17 cellular contexts compared by ENCODE assay signal in genomic region chr2:9441556-9441955, GRCh38. TPM values are rescaled to one million over a fixed set of nuclear protein-coding genes. Genes with fewer than 3 reads are reported as not detected.
DNase-seq lines count a peak whose midpoint lies in the region; ATAC-seq and TF ChIP-seq lines count a peak whose summit lies in the region.
"Had no signal": no experiment of that assay in that cellular context is flagged by ENCODE, and none has a peak within 500 bp of the region (broad histone marks: within the 10 kb centered on the region; RNA-seq: fewer than 3 reads in every experiment).

No MANE protein-coding gene starts in this region.

- H2BK12ac ChIP-seq in mesenchymal stem cell (ENCODE audit: low read length in 2 of 2), result no peak overlapping the region

- H2BK120ac ChIP-seq in IMR-90 (ENCODE audit: low read depth, low read length) (no peak overlapping the region; the same call in 1 of the 2 replicates), mesenchymal stem cell (ENCODE audit: low read depth, low read length) (no peak overlapping the region)

- no peaks in the 10 kb centered on the region for H3K27me3 ChIP-seq in IMR-90 (ENCODE audit: control insufficient read depth, insufficient read depth, low read length)
- no peaks in the 10 kb centered on the region for H3K27me3 ChIP-seq in dorsolateral prefrontal cortex
- no peaks in the 10 kb centered on the region for H3K27me3 ChIP-seq in mesenchymal stem cell (ENCODE audit: control insufficient read depth in 1 of 2, insufficient read depth in 1 of 2, low read length in 2 of 2)
- no peaks in the 10 kb centered on the region for H3K27me3 ChIP-seq in ovary

- H3K18ac ChIP-seq in IMR-90 (ENCODE audit: low read depth, low read length) (peak overlapping the region; percentile 81; the same call in 1 of the 2 replicates), mesenchymal stem cell (ENCODE audit: low read depth in 1 of 2, low read length in 2 of 2) (no peak overlapping the region)

- H3K4ac ChIP-seq in IMR-90 (ENCODE audit: low read depth, low read length), result peak overlapping the region; percentile 24; the same call in 1 of the 2 replicates
- no peak overlapping the region for H3K4ac ChIP-seq in mesenchymal stem cell (ENCODE audit: low read depth in 1 of 2, low read length in 2 of 2)

- peak overlapping the region in 1 of 2 experiments; percentile 66; a peak in 2 of 4 replicates for H4K8ac ChIP-seq in IMR-90 (ENCODE audit: low read depth in 2 of 2, low read length in 2 of 2)
- H4K8ac ChIP-seq in mesenchymal stem cell (ENCODE audit: low read length), result no peak overlapping the region

- peak overlapping the region; percentile 85 for H4K5ac ChIP-seq in IMR-90 (ENCODE audit: low read depth, low read length)

- intact Hi-C loops in IMR-90 (cut with micrococcal nuclease) (no loop called here), dorsolateral prefrontal cortex (cut with DNase I) (no loop called here), ovary (cut with DNase I) (no loop called here)

- peaks cover 11% of the 10 kb centered on the region for H3K4me1 ChIP-seq in IMR-90 (ENCODE audit: control insufficient read depth, insufficient read depth, low read length)
- H3K4me1 ChIP-seq in mesenchymal stem cell (ENCODE audit: control insufficient read depth, insufficient read depth, low read depth, low read length), result no peaks in the 10 kb centered on the region
- no peaks in the 10 kb centered on the region for H3K4me1 ChIP-seq in ovary (ENCODE audit: insufficient read depth)

- peak overlapping the region; percentile 83 for H2AK5ac ChIP-seq in IMR-90 (ENCODE audit: low read depth, low read length)
- no peak overlapping the region for H2AK5ac ChIP-seq in mesenchymal stem cell (ENCODE audit: low read length, severe bottlenecking)

- H2AFZ ChIP-seq in IMR-90 (replicated peaks; ENCODE audit: low read length, poor library complexity) (no peak overlapping the region), mesenchymal stem cell (ENCODE audit: low read depth, low read length) (no peak overlapping the region)

- no peak for TF ChIP-seq RAD21 in IMR-90 (IDR thresholded peaks at IDR 0.05; ENCODE audit: low read length)

- H3K4me3 ChIP-seq in IMR-90 (ENCODE audit: insufficient read depth, low read depth, low read length) (no peak overlapping the region), dorsolateral prefrontal cortex (peak overlapping the region in 1 of 59 donors; percentile 32), mesenchymal stem cell (ENCODE audit: insufficient read depth in 1 of 2, low read depth in 1 of 2, low read length in 2 of 2) (no peak overlapping the region), ovary (no peak overlapping the region)
- H3K4me3 ChIP-seq: GM12878 had no signal

- H3K79me1 ChIP-seq in IMR-90 (ENCODE audit: low read depth in 1 of 2, low read length in 2 of 2), result peaks cover 4 to 6% of the 10 kb centered on the region in 2 experiments; a peak in 3 of 4 replicates
- H3K79me1 ChIP-seq in mesenchymal stem cell (replicated peaks; ENCODE audit: low read length, poor library complexity, severe bottlenecking), result no peaks in the 10 kb centered on the region

- H3K4me2 ChIP-seq in IMR-90 (ENCODE audit: low read depth, low read length) (peak overlapping the region; percentile 52), mesenchymal stem cell (ENCODE audit: low read length, poor library complexity, severe bottlenecking) (no peak overlapping the region)

- CTCF ChIA-PET in IMR-90 (lab: Yijun Ruan, JAX), result interaction anchor here (1.3 to 1.6 kb wide), 2 partner anchors 10 to 14 kb away, joined by 3 to 5 read pairs; no protein-coding TSS in a partner anchor

- in situ Hi-C loops in IMR-90 (cut with MboI; ENCODE audit: low sequenced_read_pairs), result no loop called here

- peak overlapping the region; percentile 28; the same call in 1 of the 2 replicates for H3K56ac ChIP-seq in IMR-90 (ENCODE audit: extremely low read depth, insufficient read depth, low read length)

- H3K23ac ChIP-seq in IMR-90 (ENCODE audit: low read depth, low read length) (peak overlapping the region; percentile 31; the same call in 1 of the 2 replicates), mesenchymal stem cell (ENCODE audit: low read length in 2 of 2) (no peak overlapping the region)

- H2BK15ac ChIP-seq in IMR-90 (ENCODE audit: low read depth, low read length) (peak overlapping the region; percentile 80; the same call in 1 of the 3 replicates), mesenchymal stem cell (ENCODE audit: low read depth, poor library complexity, severe bottlenecking) (no peak overlapping the region)

- peak; percentile 39 for ATAC-seq in IMR-90 (ENCODE audit: low read depth)
- no peak for ATAC-seq in GM18502 (IDR thresholded peaks at IDR 0.05; ENCODE audit: poor library complexity, unreplicated experiment)
- no peak for ATAC-seq in esophagus mucosa
- ATAC-seq: GM12878, Panc1 had no signal

- POLR2A ChIA-PET in IMR-90 (lab: Charles Lee; ENCODE audit: unreplicated experiment), result interaction anchor here (0.6 to 0.9 kb wide), 2 partner anchors 10 to 18 kb away, joined by 4 to 5 read pairs; partner anchors contain the start of gene ITGB1BP1

- TF ChIP-seq POLR2A in IMR-90 (IDR thresholded peaks at IDR 0.05; ENCODE audit: low read depth, low read length) (no peak), ovary (IDR thresholded peaks at IDR 0.05) (no peak)

- TF ChIP-seq EP300 in ovary (IDR thresholded peaks at IDR 0.05), result no peak

- peaks cover 7% of the 10 kb centered on the region; the same call in 1 of the 2 replicates for H3K9me1 ChIP-seq in IMR-90 (ENCODE audit: insufficient read depth, low read length)

- H3K36me3 ChIP-seq in IMR-90 (ENCODE audit: control insufficient read depth, insufficient read depth, low read length) (peaks cover 21% of the 10 kb centered on the region), mesenchymal stem cell (ENCODE audit: control insufficient read depth in 1 of 2, insufficient read depth in 2 of 2, low read depth in 1 of 2, low read length in 2 of 2) (peaks cover 27 to 76% of the 10 kb centered on the region in 2 experiments), ovary (no peaks in the 10 kb centered on the region)

- H2BK5ac ChIP-seq in IMR-90 (ENCODE audit: low read depth, low read length, poor library complexity, severe bottlenecking), result peak overlapping the region; percentile 89
- no peak overlapping the region for H2BK5ac ChIP-seq in mesenchymal stem cell (ENCODE audit: low read depth, low read length, poor library complexity, severe bottlenecking)

- no peaks in the 10 kb centered on the region for H3K9me3 ChIP-seq in IMR-90 (ENCODE audit: control insufficient read depth, insufficient read depth, low read length)
- no peaks in the 10 kb centered on the region for H3K9me3 ChIP-seq in mesenchymal stem cell (ENCODE audit: control insufficient read depth, low read length)
- no peaks in the 10 kb centered on the region for H3K9me3 ChIP-seq in ovary

- TF ChIP-seq CTCF in IMR-90 (conservative IDR thresholded peaks at IDR 0.05; ENCODE audit: low read depth, low read length) (no peak), dorsolateral prefrontal cortex (IDR thresholded peaks at IDR 0.05 in 54 of 56, conservative IDR thresholded peaks at IDR 0.05 in 2 of 56; ENCODE audit: low read depth in 1 of 56, partially characterized antibody in 56 of 56) (no peak), ovary (IDR thresholded peaks at IDR 0.05) (no peak)

- H4K91ac ChIP-seq in IMR-90 (ENCODE audit: insufficient read depth, low read depth, low read length) (peak overlapping the region; percentile 42; the same call in 1 of the 2 replicates), mesenchymal stem cell (ENCODE audit: low read length) (no peak overlapping the region)

- no peak overlapping the region for H2AK9ac ChIP-seq in IMR-90 (replicated peaks; ENCODE audit: low read depth, low read length, poor library complexity)

- 0 out of 2 replicates have a peak overlapping the region, but pooled peaks have one; percentile 1 for H3K14ac ChIP-seq in IMR-90 (replicated peaks; ENCODE audit: low read depth, low read length)
- H3K14ac ChIP-seq in mesenchymal stem cell (ENCODE audit: low read length in 2 of 2), result no peak overlapping the region

- H3K27ac ChIP-seq in IMR-90 (ENCODE audit: insufficient read depth, low read length), result peak overlapping the region; percentile 91
- peak overlapping the region in 54 of 59 donors; percentile 10 to 86 (median 67) for H3K27ac ChIP-seq in dorsolateral prefrontal cortex
- no peak overlapping the region for H3K27ac ChIP-seq in mesenchymal stem cell (ENCODE audit: low read length, poor library complexity, severe bottlenecking)
- peak overlapping the region; percentile 53 for H3K27ac ChIP-seq in substantia nigra (ENCODE audit: low read depth, low read length, poor library complexity, severe bottlenecking)
- H3K27ac ChIP-seq in ovary, result no peak overlapping the region
- H3K27ac ChIP-seq: C4-2B had no signal

- no peak overlapping the region for H2BK20ac ChIP-seq in IMR-90 (ENCODE audit: low read depth, low read length)

- no peak overlapping the region for H3K9ac ChIP-seq in IMR-90 (ENCODE audit: low read depth, low read length)
- no peak overlapping the region for H3K9ac ChIP-seq in mesenchymal stem cell (ENCODE audit: low read length)

- BruUV-seq in IMR-90 (replicated peaks; lab: Mats Ljungman, UMichigan), result no TSS peak

- dilution Hi-C loops in IMR-90 (cut with HindIII; ENCODE audit: low sequenced_read_pairs, unreplicated experiment), result no loop called here

- peak; percentile 41 for DNase-seq in IMR-90
- DNase-seq in dorsolateral prefrontal cortex, result no peak
- DNase-seq in mesenchymal stem cell, result peak; percentile 34
- DNase-seq in substantia nigra (lab: John Stamatoyannopoulos, UW), result no peak
- no peak for DNase-seq in ovary
- DNase-seq: DND-41, GDM1, GOT3, KBM-7, NCI-H1436 treated with DMSO at 0.1 percent for 48 hours, NCI-H2029 treated with DMSO at 0.1 percent for 48 hours, NCI-H82 had no signal

- peaks cover 13% of the 10 kb centered on the region; the same call in 1 of the 2 replicates for H4K20me1 ChIP-seq in IMR-90 (ENCODE audit: insufficient read depth, low read length)

- WGBS in IMR-90 (ENCODE audit: extremely low coverage in 2 of 2, insufficient read length in 1 of 2), 2 experiments, result no CpG with 5 or more reads among the region's 3 CpGs
- 97% methylated on average over 1 of the region's 3 CpGs for WGBS in mesenchymal stem cell
- WGBS in ovary, 3 donors, result 9 to 44% (median 14%) methylated on average over 3 of the region's 3 CpGs

RNA-seq across cellular contexts. Expression of gene CPSF3, which starts 18.1 kb away (rescaled TPM):
- total RNA-seq in IMR-90 (2012; rRNA removed), result 64.5 and 72.8 TPM in 2 replicates
- polyA plus RNA-seq in IMR-90 (2012; rRNA removed), result 24.7 and 29.2 TPM in 2 replicates
- polyA plus RNA-seq in IMR-90 (2012; cell fraction: cytosol; rRNA removed), result 3.7 and 6.6 TPM in 2 replicates
- 2.8 and 28.8 TPM in 2 replicates for polyA plus RNA-seq in IMR-90 (2012; cell fraction: nucleus; rRNA removed; ENCODE audit: low replicate concordance)
- total RNA-seq in dorsolateral prefrontal cortex, result 10 to 100 TPM; 11.9 to 33.6 (median 22.9) TPM
- 26.5 TPM for polyA plus RNA-seq in mesenchymal stem cell (2013, experiment 1 of 2)
- 27.3 TPM for polyA plus RNA-seq in mesenchymal stem cell (2013, experiment 2 of 2)
- 26.2 TPM for total RNA-seq in esophagus mucosa
- 10 to 100 TPM; 14.8 to 24.6 (median 19.8) TPM for total RNA-seq in ovary
- 10 to 100 TPM; 11.8 to 25.0 TPM for polyA plus RNA-seq in ovary

RNA-seq across cellular contexts. Expression of gene ITGB1BP1, which starts 18.2 kb away (rescaled TPM):
- total RNA-seq in IMR-90 (2012; rRNA removed) (48.6 and 61.1 TPM in 2 replicates), dorsolateral prefrontal cortex (100 to 1,000 TPM in 116 of 120 experiments, 10 to 100 TPM in 4; 75.1 to 226 (median 141) TPM), esophagus mucosa (53.8 TPM), ovary (10 to 100 TPM; 14.5 to 82.2 (median 64.5) TPM)
- polyA plus RNA-seq in IMR-90 (2012; rRNA removed) (88.1 and 93.9 TPM in 2 replicates), ovary (10 to 100 TPM; 54.4 to 81.9 TPM)
- 28.5 and 49.7 TPM in 2 replicates for polyA plus RNA-seq in IMR-90 (2012; cell fraction: cytosol; rRNA removed)
- polyA plus RNA-seq in IMR-90 (2012; cell fraction: nucleus; rRNA removed; ENCODE audit: low replicate concordance), result 30.7 and 134 TPM in 2 replicates
- polyA plus RNA-seq in mesenchymal stem cell (2013, experiment 1 of 2), result 138 TPM
- 132 TPM for polyA plus RNA-seq in mesenchymal stem cell (2013, experiment 2 of 2)

RNA-seq across cellular contexts. Expression of gene IAH1, which starts 32.8 kb away (rescaled TPM):
- total RNA-seq in IMR-90 (2012; rRNA removed), result 58.6 and 89.8 TPM in 2 replicates
- 74.3 and 84.5 TPM in 2 replicates for polyA plus RNA-seq in IMR-90 (2012; rRNA removed)
- 35.1 and 39.0 TPM in 2 replicates for polyA plus RNA-seq in IMR-90 (2012; cell fraction: cytosol; rRNA removed)
- 9.4 and 49.6 TPM in 2 replicates for polyA plus RNA-seq in IMR-90 (2012; cell fraction: nucleus; rRNA removed; ENCODE audit: low replicate concordance)
- 10 to 100 TPM; 46.2 to 81.5 (median 64.4) TPM for total RNA-seq in dorsolateral prefrontal cortex
- not detected for polyA plus RNA-seq in mesenchymal stem cell (2013, experiment 1 of 2)
- polyA plus RNA-seq in mesenchymal stem cell (2013, experiment 2 of 2), result not detected
- total RNA-seq in esophagus mucosa, result 32.2 TPM
- total RNA-seq in ovary, result 10 to 100 TPM; 36.8 to 59.7 (median 44.8) TPM
- polyA plus RNA-seq in ovary, result 10 to 100 TPM; 54.0 to 61.8 TPM

Comparison
In these comparisons a context has a peak if more than half of its experiments do, and no peak if none do; other contexts are left out.
1. DNase-seq: peak in IMR-90 (single experiment) and mesenchymal stem cell (single experiment); none in dorsolateral prefrontal cortex (0 of 10), substantia nigra (0 of 49) and ovary (0 of 5).
2. H3K27ac ChIP-seq: peak in IMR-90 (single experiment), dorsolateral prefrontal cortex (54 of 59) and substantia nigra (single experiment); none in mesenchymal stem cell (single experiment) and ovary (0 of 2).